ENCODE assay signal across 1 cellular context in genomic region chr1:23800396-23801337, GRCh38.
A peak's percentile ranks its signal among the peaks of the same experiment; 100 is the strongest.
TF ChIP-seq lines count a peak whose summit lies in the region.

TSS of gene GALE (minus strand) at chr1:23800754. CDS start at chr1:23799007, 1,747 bp downstream.

TF ChIP-seq in K562, 482 proteins besides CTCF, POLR2A, EP300 and RAD21 (continued from another document and continues in another):
- TF ChIP-seq BRCA1 (IDR thresholded peaks at IDR 0.05) (no peak), BRCA1 (CRISPR knock-in tag; IDR thresholded peaks at IDR 0.05) (0 out of 2 replicates have a peak, but pooled peaks have one; percentile 25), MTA3 (IDR thresholded peaks at IDR 0.05; ENCODE audit: borderline replicate concordance) (peak; percentile 99), ZBTB11 (CRISPR knock-in tag; IDR thresholded peaks at IDR 0.05) (peak in 2 of 3 experiments; percentile 45 to 87; a peak in 2 of 6 replicates), DMBX1 (CRISPR knock-in tag; IDR thresholded peaks at IDR 0.05; ENCODE audit: borderline replicate concordance) (no peak), HNRNPLL (IDR thresholded peaks at IDR 0.05; ENCODE audit: low read depth, low read length, poor library complexity, severe bottlenecking) (peak; percentile 97), RB1 (IDR thresholded peaks at IDR 0.05; ENCODE audit: low read depth) (peak; percentile 91), HCFC1 (IDR thresholded peaks at IDR 0.05; ENCODE audit: low read depth, low read length) (peak; percentile 69), CHAMP1 (IDR thresholded peaks at IDR 0.05) (no peak), NR2C2 (CRISPR knock-in tag; IDR thresholded peaks at IDR 0.05) (no peak), NR2C2 (tag; IDR thresholded peaks at IDR 0.05) (peak; percentile 90), ATF7 (IDR thresholded peaks at IDR 0.05) (peak; percentile 83), SMARCE1 (IDR thresholded peaks at IDR 0.05) (no peak), ETV5 (CRISPR knock-in tag; IDR thresholded peaks at IDR 0.05; ENCODE audit: low read depth) (peak; percentile 90), ZBTB12 (CRISPR knock-in tag; IDR thresholded peaks at IDR 0.05) (peak; percentile 82), GABPB1 (CRISPR knock-in tag; IDR thresholded peaks at IDR 0.05) (peak; percentile 88), SETDB1 (IDR thresholded peaks at IDR 0.05; ENCODE audit: low read length) (no peak), MAZ (CRISPR knock-in tag; conservative IDR thresholded peaks at IDR 0.05 in 1 of 2, IDR thresholded peaks at IDR 0.05 in 1 of 2) (peak; percentile 79 to 80; a peak in 3 of 4 replicates), NFIC (IDR thresholded peaks at IDR 0.05) (peak; percentile 46), ATF3 (IDR thresholded peaks at IDR 0.05) (peak; percentile 5; the same call in 1 of the 2 replicates), ATF3 (CRISPR knock-in tag; conservative IDR thresholded peaks at IDR 0.05) (0 out of 2 replicates have a peak, but pooled peaks have one; percentile 38), ZNF584 (CRISPR knock-in tag; IDR thresholded peaks at IDR 0.05; ENCODE audit: low read depth) (0 out of 2 replicates have a peak, but pooled peaks have one; percentile 45), MECOM (CRISPR knock-in tag; IDR thresholded peaks at IDR 0.05) (no peak), HEY1 (CRISPR knock-in tag; IDR thresholded peaks at IDR 0.05; ENCODE audit: borderline replicate concordance) (no peak), MYNN (IDR thresholded peaks at IDR 0.05) (peak; percentile 49; the same call in 1 of the 2 replicates), MYNN (CRISPR knock-in tag; IDR thresholded peaks at IDR 0.05) (no peak), SPI1 (IDR thresholded peaks at IDR 0.05; ENCODE audit: borderline replicate concordance, low read depth, low read length) (peak; percentile 92), NFIX (CRISPR knock-in tag; IDR thresholded peaks at IDR 0.05; ENCODE audit: low read depth) (no peak), SREBF1 (IDR thresholded peaks at IDR 0.05; ENCODE audit: borderline replicate concordance, low read depth, low read length) (peak; percentile 75; the same call in 1 of the 2 replicates), TOE1 (IDR thresholded peaks at IDR 0.05; ENCODE audit: borderline replicate concordance) (peak; percentile 94), TOE1 (CRISPR knock-in tag; IDR thresholded peaks at IDR 0.05; ENCODE audit: borderline replicate concordance, low read depth) (no peak), RBBP5 (IDR thresholded peaks at IDR 0.05; ENCODE audit: borderline replicate concordance, insufficient read depth, low read length, poor library complexity, severe bottlenecking) (peak; percentile 69), ZBTB7A (IDR thresholded peaks at IDR 0.05; ENCODE audit: borderline replicate concordance, control insufficient read depth, low read depth, low read length) (peak; percentile 90), RBM34 (IDR thresholded peaks at IDR 0.05; ENCODE audit: borderline replicate concordance, insufficient read depth, low read length) (no peak), TARDBP (IDR thresholded peaks at IDR 0.05) (peak; percentile 59; the same call in 1 of the 2 replicates), PTBP1 (IDR thresholded peaks at IDR 0.05; ENCODE audit: low read depth, low read length) (0 out of 2 replicates have a peak, but pooled peaks have one; percentile 58), ZBTB17 (CRISPR knock-in tag; IDR thresholded peaks at IDR 0.05) (0 out of 2 replicates have a peak, but pooled peaks have one; percentile 1), CXXC5 (CRISPR knock-in tag; IDR thresholded peaks at IDR 0.05) (peak; percentile 95), MBD1 (CRISPR knock-in tag; IDR thresholded peaks at IDR 0.05) (no peak), CREB1 (IDR thresholded peaks at IDR 0.05) (peak; percentile 92), CREB1 (CRISPR knock-in tag; IDR thresholded peaks at IDR 0.05) (peak; percentile 91), FOXM1 (IDR thresholded peaks at IDR 0.05; ENCODE audit: low read depth) (peak; percentile 43; the same call in 1 of the 2 replicates), FOXM1 (CRISPR knock-in tag; IDR thresholded peaks at IDR 0.05; ENCODE audit: low read depth) (no peak), CBX1 (IDR thresholded peaks at IDR 0.05; ENCODE audit: low read depth) (peak; percentile 81; the same call in 1 of the 2 replicates), POU5F1 (IDR thresholded peaks at IDR 0.05; ENCODE audit: borderline replicate concordance, low read depth, low read length, partially characterized antibody) (peak; percentile 98), NEUROD1 (IDR thresholded peaks at IDR 0.05; ENCODE audit: borderline replicate concordance, low read depth, low read length, partially characterized antibody) (peak; percentile 90), TRIM28 (IDR thresholded peaks at IDR 0.05) (no peak), ZBTB33 (CRISPR knock-in tag; IDR thresholded peaks at IDR 0.05) (peak; percentile 74), SP1 (CRISPR knock-in tag; IDR thresholded peaks at IDR 0.05) (peak; percentile 96), FOXK2 (conservative IDR thresholded peaks at IDR 0.05 in 1 of 2, IDR thresholded peaks at IDR 0.05 in 1 of 2; ENCODE audit: low read depth in 2 of 2) (peak; percentile 58 to 69), SIN3A (IDR thresholded peaks at IDR 0.05; ENCODE audit: borderline replicate concordance in 2 of 2, control insufficient read depth in 1 of 2, low read depth in 2 of 2, low read length in 2 of 2) (peak; percentile 71 to 88), E2F6 (IDR thresholded peaks at IDR 0.05; ENCODE audit: borderline replicate concordance in 1 of 2, extremely low read depth in 1 of 2, insufficient read depth in 1 of 2, insufficient read length in 1 of 2, low read depth in 1 of 2, low read length in 1 of 2, poor library complexity in 1 of 2, severe bottlenecking in 1 of 2) (peak; percentile 47 to 48), SOX6 (IDR thresholded peaks at IDR 0.05) (peak; percentile 39; the same call in 1 of the 2 replicates), HNRNPL (IDR thresholded peaks at IDR 0.05; ENCODE audit: low read depth, low read length) (peak; percentile 93)
- TF ChIP-seq, protein P1, sequence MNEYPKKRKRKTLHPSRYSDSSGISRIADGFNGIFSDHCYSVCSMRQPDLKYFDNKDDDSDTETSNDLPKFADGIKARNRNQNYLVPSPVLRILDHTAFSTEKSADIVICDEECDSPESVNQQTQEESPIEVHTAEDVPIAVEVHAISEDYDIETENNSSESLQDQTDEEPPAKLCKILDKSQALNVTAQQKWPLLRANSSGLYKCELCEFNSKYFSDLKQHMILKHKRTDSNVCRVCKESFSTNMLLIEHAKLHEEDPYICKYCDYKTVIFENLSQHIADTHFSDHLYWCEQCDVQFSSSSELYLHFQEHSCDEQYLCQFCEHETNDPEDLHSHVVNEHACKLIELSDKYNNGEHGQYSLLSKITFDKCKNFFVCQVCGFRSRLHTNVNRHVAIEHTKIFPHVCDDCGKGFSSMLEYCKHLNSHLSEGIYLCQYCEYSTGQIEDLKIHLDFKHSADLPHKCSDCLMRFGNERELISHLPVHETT (CRISPR knock-in tag; conservative IDR thresholded peaks at IDR 0.05 in 1 of 2, IDR thresholded peaks at IDR 0.05 in 1 of 2), result peak in 1 of 2 experiments; percentile 80; a peak in 2 of 4 replicates
- TF ChIP-seq, protein P2, sequence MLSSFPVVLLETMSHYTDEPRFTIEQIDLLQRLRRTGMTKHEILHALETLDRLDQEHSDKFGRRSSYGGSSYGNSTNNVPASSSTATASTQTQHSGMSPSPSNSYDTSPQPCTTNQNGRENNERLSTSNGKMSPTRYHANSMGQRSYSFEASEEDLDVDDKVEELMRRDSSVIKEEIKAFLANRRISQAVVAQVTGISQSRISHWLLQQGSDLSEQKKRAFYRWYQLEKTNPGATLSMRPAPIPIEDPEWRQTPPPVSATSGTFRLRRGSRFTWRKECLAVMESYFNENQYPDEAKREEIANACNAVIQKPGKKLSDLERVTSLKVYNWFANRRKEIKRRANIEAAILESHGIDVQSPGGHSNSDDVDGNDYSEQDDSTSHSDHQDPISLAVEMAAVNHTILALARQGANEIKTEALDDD (IDR thresholded peaks at IDR 0.05), result peak; percentile 20; the same call in 1 of the 2 replicates
